ENCODE assay signal across 8 cellular contexts in genomic region chr2:203650860-203651613, GRCh38. TPM values are rescaled to one million over a fixed set of nuclear protein-coding genes. Genes with fewer than 3 reads are reported as not detected.
DNase-seq lines count a peak whose midpoint lies in the region; ATAC-seq, FAIRE-seq and TF ChIP-seq lines count a peak whose summit lies in the region.

No MANE protein-coding gene starts in this region.

- peak in 1 of 2 experiments; percentile 90; a peak in 2 of 4 replicates for TF ChIP-seq EP300 in HepG2 (IDR thresholded peaks at IDR 0.05; ENCODE audit: low read depth in 2 of 2, low read length in 2 of 2)
- TF ChIP-seq EP300 in HepG2 (CRISPR knock-in tag; IDR thresholded peaks at IDR 0.05; ENCODE audit: borderline replicate concordance), result peak; percentile 65; the same call in 1 of the 2 replicates

- H4K20me1 ChIP-seq in mammary epithelial cell (ENCODE audit: insufficient read depth, low read length), result no peaks in the 10 kb centered on the region
- no peaks in the 10 kb centered on the region for H4K20me1 ChIP-seq in HepG2 (ENCODE audit: insufficient read depth, low read length)

- no peaks in the 10 kb centered on the region for H3K9me3 ChIP-seq in mammary epithelial cell (replicated peaks; ENCODE audit: insufficient read depth, low read length)
- no peaks in the 10 kb centered on the region for H3K9me3 ChIP-seq in HepG2 (ENCODE audit: low read length)
- H3K9me3 ChIP-seq in aorta (ENCODE audit: control insufficient read depth, low read length), result no peaks in the 10 kb centered on the region

- peak; percentile 12 for DNase-seq in Caki2 (ENCODE audit: low read depth)
- peak; percentile 37 for DNase-seq in H4 (ENCODE audit: low spot score)
- DNase-seq in NCI-H526 treated with DMSO at 0.1 percent for 48 hours (lab: John Stamatoyannopoulos, UW), result peak; percentile 5
- DNase-seq in mammary epithelial cell, result peak; percentile 68
- DNase-seq in HepG2 (ENCODE audit: low spot score), result peak; percentile 98
- DNase-seq in aorta, result no peak
- no peak for DNase-seq in cerebellar nuclear complex (lab: John Stamatoyannopoulos, UW)

- H3K4me3 ChIP-seq in mammary epithelial cell (replicated peaks in 1 of 3; ENCODE audit: insufficient read depth in 1 of 3, low read depth in 2 of 3, low read length in 3 of 3) (no peak overlapping the region), HepG2 (replicated peaks in 1 of 3; ENCODE audit: insufficient read depth in 1 of 3, low read depth in 2 of 3, low read length in 3 of 3) (peak overlapping the region; percentile 24 to 59 (median 35); a peak in 5 of 6 replicates), aorta (ENCODE audit: low read length in 2 of 2) (no peak overlapping the region)

- peak overlapping the region; percentile 54 for H2AFZ ChIP-seq in mammary epithelial cell (ENCODE audit: low read depth, low read length)
- peak overlapping the region; percentile 50 for H2AFZ ChIP-seq in HepG2 (ENCODE audit: low read length)

- peak; percentile 59; the same call in 1 of the 2 replicates for TF ChIP-seq RAD21 in HepG2 (CRISPR knock-in tag; IDR thresholded peaks at IDR 0.05)

- FAIRE-seq in HepG2 (lab: Jason Lieb, UNC), result peak; percentile 88

- H3K36me3 ChIP-seq in mammary epithelial cell (ENCODE audit: insufficient read depth, low read length) (no peaks in the 10 kb centered on the region), HepG2 (replicated peaks in 1 of 2; ENCODE audit: control insufficient read depth in 1 of 2, insufficient read depth in 2 of 2, low read length in 2 of 2) (no peaks in the 10 kb centered on the region), aorta (ENCODE audit: control insufficient read depth in 1 of 2, insufficient read depth in 2 of 2, low read length in 1 of 2) (no peaks in the 10 kb centered on the region)

- H3K4me2 ChIP-seq in mammary epithelial cell (ENCODE audit: insufficient read depth, low read depth, low read length) (no peak overlapping the region), HepG2 (ENCODE audit: low read depth, low read length) (peak overlapping the region; percentile 84)

- H3K79me2 ChIP-seq in mammary epithelial cell (ENCODE audit: insufficient read depth, low read length) (no peaks in the 10 kb centered on the region), HepG2 (ENCODE audit: insufficient read depth, low read length) (no peaks in the 10 kb centered on the region)

- POLR2A ChIA-PET in HepG2 (lab: Yijun Ruan, JAX), result interaction anchor here (1.2 to 5.7 kb wide), 7 partner anchors 13 to 412 kb away, joined by 4 to 44 read pairs (median 5); partner anchors contain the start of genes CYP20A1 and RAPH1

- peak; percentile 89 for ATAC-seq in HepG2
- ATAC-seq in aorta (ENCODE audit: low FRiP score), result peak; percentile 74
- no peak for ATAC-seq in HG02938 (IDR thresholded peaks at IDR 0.05; ENCODE audit: unreplicated experiment)

- H3K27me3 ChIP-seq in mammary epithelial cell (ENCODE audit: insufficient read depth, low read length), result no peaks in the 10 kb centered on the region
- no peaks in the 10 kb centered on the region for H3K27me3 ChIP-seq in HepG2 (ENCODE audit: control insufficient read depth in 1 of 2, insufficient read depth in 2 of 2, low read length in 2 of 2)
- no peaks in the 10 kb centered on the region for H3K27me3 ChIP-seq in aorta (ENCODE audit: control insufficient read depth in 1 of 2, insufficient read depth in 2 of 2, low read length in 1 of 2)

- no TSS peak for BruUV-seq in mammary epithelial cell (replicated peaks; lab: Mats Ljungman, UMichigan)
- BruUV-seq in HepG2 (replicated peaks; lab: Mats Ljungman, UMichigan), result TSS peak; percentile 91

- TF ChIP-seq CTCF in mammary epithelial cell (conservative IDR thresholded peaks at IDR 0.05 in 1 of 2, IDR thresholded peaks at IDR 0.05 in 1 of 2; ENCODE audit: extremely low read depth in 1 of 2, insufficient read depth in 1 of 2, low read depth in 1 of 2, low read length in 2 of 2), result peak; percentile 50 to 61
- peak; percentile 78 for TF ChIP-seq CTCF in HepG2 (CRISPR knock-in tag; IDR thresholded peaks at IDR 0.05)

- intact Hi-C loops in mammary epithelial cell (cut with micrococcal nuclease) (loop anchor here (1.0 to 5.0 kb wide), 11 partner anchors 72 to 1079 kb away; partner anchors contain the start of gene RAPH1), HepG2 (cut with micrococcal nuclease; ENCODE audit: unreplicated experiment) (loop anchor here (1.0 to 2.0 kb wide), 4 partner anchors 116 to 166 kb away; partner anchors contain the start of gene RAPH1), aorta (cut with DNase I) (loop anchor here (1.0 to 5.0 kb wide), 3 partner anchors 116 to 169 kb away; partner anchors contain the start of gene RAPH1 (in 1 of the 2))

- whole genome bisulfite sequencing in mammary epithelial cell (ENCODE audit: low coverage, missing lambda C conversion rate), result 44% methylated on average over 4 of the region's 4 CpGs
- WGBS in HepG2 (ENCODE audit: low lambda C conversion rate), result 7% methylated on average over 4 of the region's 4 CpGs
- 51 to 60% methylated on average over 4 of the region's 4 CpGs for WGBS in aorta, 2 donors

- H3K9ac ChIP-seq in mammary epithelial cell (ENCODE audit: insufficient read depth, low read length) (no peak overlapping the region), HepG2 (ENCODE audit: insufficient read depth, low read depth, low read length) (peak overlapping the region; percentile 72)

- in situ Hi-C loops in Caki2 (cut with HindIII; ENCODE audit: low pct_unique_long_range_greater_than_20kb, low sequenced_read_pairs) (no loop called here), mammary epithelial cell (cut with MboI; ENCODE audit: low sequenced_read_pairs in 2 of 2) (loop anchor here (25.0 kb wide), 2 partner anchors 164 to 414 kb away; partner anchors contain the start of gene CYP20A1 (in 1 of the 2)), HepG2 (cut with HindIII; ENCODE audit: extremely low pct_ligation_motif_present, low pct_unique_long_range_greater_than_20kb) (loop anchor here (10.0 to 25.0 kb wide), 3 partner anchors 164 to 414 kb away; partner anchors contain the start of gene CYP20A1)

- peaks cover 26% of the 10 kb centered on the region for H3K4me1 ChIP-seq in mammary epithelial cell (ENCODE audit: insufficient read depth, low read length)
- H3K4me1 ChIP-seq in HepG2 (ENCODE audit: insufficient read depth, low read length), result peaks cover 73% of the 10 kb centered on the region
- peaks cover 0 to 3% of the 10 kb centered on the region in 2 donors for H3K4me1 ChIP-seq in aorta (ENCODE audit: control insufficient read depth in 1 of 2, insufficient read depth in 2 of 2, low read length in 2 of 2)

- H3K27ac ChIP-seq in mammary epithelial cell (ENCODE audit: insufficient read depth, low read depth, low read length) (peak overlapping the region; percentile 89), HepG2 (ENCODE audit: extremely low read length, insufficient read depth, low read length) (peak overlapping the region; percentile 91), aorta (ENCODE audit: low read depth in 1 of 2, low read length in 2 of 2) (peak overlapping the region in 1 of 2 donors; percentile 52)

- CTCF ChIA-PET in mammary epithelial cell (lab: Charles Lee; ENCODE audit: low non-redundant PET) (interaction anchor here (0.6 kb wide), 2 partner anchors 159 to 163 kb away, joined by 3 read pairs; no protein-coding TSS in a partner anchor), HepG2 (lab: Yijun Ruan, JAX; ENCODE audit: low intra/inter-chr PET ratio, low total read pairs) (interaction anchor here (1.1 kb wide), 1 partner anchor 167 kb away, joined by 3 read pairs; no protein-coding TSS in a partner anchor)

- dilution Hi-C loops in mammary epithelial cell (cut with HindIII; ENCODE audit: low sequenced_read_pairs), result no loop called here

- peak in 1 of 2 experiments; percentile 62; a peak in 2 of 4 replicates for TF ChIP-seq POLR2A in HepG2 (IDR thresholded peaks at IDR 0.05; ENCODE audit: insufficient read depth in 1 of 2, low read depth in 2 of 2, low read length in 2 of 2)

RNA-seq across cellular contexts. Expression of gene CD28, which starts 55.4 kb away (rescaled TPM):
- not detected in 2 replicates for total RNA-seq in Caki2 (2014; rRNA removed; shearing (Covaris generic); ENCODE audit: low replicate concordance)
- total RNA-seq in H4 (2014; rRNA removed; shearing (Covaris generic)), result not detected in 2 replicates
- not detected for total RNA-seq in mammary epithelial cell
- not detected for polyA plus RNA-seq in mammary epithelial cell
- polyA minus RNA-seq in mammary epithelial cell, result not detected
- not detected in 2 replicates for total RNA-seq in HepG2 (2016; rRNA removed; fragmentation: Illumina TruSeq; extraction: Trizol)
- total RNA-seq in HepG2 (2016; cell fraction: cytosol; rRNA removed; fragmentation: Illumina TruSeq; extraction: Trizol; ENCODE audit: low read depth), result not detected in 2 replicates
- total RNA-seq in HepG2 (2016; cell fraction: insoluble cytoplasmic fraction; rRNA removed; fragmentation: Illumina TruSeq; extraction: Trizol), result not detected in 2 replicates
- 0.03 TPM in 1 of 2 replicates, not detected in the other for total RNA-seq in HepG2 (2016; cell fraction: membrane; rRNA removed; fragmentation: Illumina TruSeq; extraction: Trizol)
- total RNA-seq in HepG2 (2016; cell fraction: nucleus; rRNA removed; fragmentation: Illumina TruSeq; extraction: Trizol), result not detected in 2 replicates
- not detected in 2 replicates for polyA plus RNA-seq in HepG2 (2011; rRNA removed)
- polyA plus RNA-seq in HepG2 (2011; cell fraction: cytosol; rRNA removed), result 0.03 TPM in 2 replicates
- polyA plus RNA-seq in HepG2 (2011; cell fraction: nucleus; rRNA removed), result not detected in 2 replicates
- not detected in 2 replicates for polyA plus RNA-seq in HepG2 (2012)
- not detected in 2 replicates for polyA plus RNA-seq in HepG2 (2016; cell fraction: cytosol; fragmentation: Illumina TruSeq; extraction: Trizol; ENCODE audit: low read depth)
- not detected in 2 replicates for polyA plus RNA-seq in HepG2 (2016; cell fraction: insoluble cytoplasmic fraction; fragmentation: Illumina TruSeq; extraction: Trizol; ENCODE audit: low read depth)
- polyA plus RNA-seq in HepG2 (2016; cell fraction: membrane; fragmentation: Illumina TruSeq; extraction: Trizol; ENCODE audit: low read depth), result not detected in 2 replicates
- polyA plus RNA-seq in HepG2 (2016; cell fraction: nucleus; fragmentation: Illumina TruSeq; extraction: Trizol; ENCODE audit: insufficient read depth, low read depth), result not detected in 2 replicates
- not detected in 2 replicates for polyA minus RNA-seq in HepG2 (2011; rRNA and poly(A)+ RNA removed; ENCODE audit: low replicate concordance)
- polyA minus RNA-seq in HepG2 (2011; cell fraction: cytosol; rRNA and poly(A)+ RNA removed), result not detected in 2 replicates
- polyA minus RNA-seq in HepG2 (2011; cell fraction: nucleus; rRNA and poly(A)+ RNA removed), result not detected in 2 replicates
- 10 to 100 TPM in 1 of 2 donors, 1 to 10 TPM in 1; 7.4 to 11.0 TPM for total RNA-seq in aorta
- polyA plus RNA-seq in aorta, result 1 to 10 TPM; 1.0 to 4.0 TPM

Comparison
In these comparisons a context has a peak if more than half of its experiments do, and no peak if none do; other contexts are left out.
1. DNase-seq: peak in Caki2 (single experiment), H4 (single experiment), NCI-H526 treated with DMSO at 0.1 percent for 48 hours (single experiment), mammary epithelial cell (single experiment) and HepG2 (single experiment); none in aorta (0 of 2) and cerebellar nuclear complex (0 of 2).
2. H3K4me3 ChIP-seq: peak in HepG2 (3 of 3); none in mammary epithelial cell (0 of 3) and aorta (0 of 2).